13 cellular contexts compared by ENCODE assay signal in the genomic region with DNA sequence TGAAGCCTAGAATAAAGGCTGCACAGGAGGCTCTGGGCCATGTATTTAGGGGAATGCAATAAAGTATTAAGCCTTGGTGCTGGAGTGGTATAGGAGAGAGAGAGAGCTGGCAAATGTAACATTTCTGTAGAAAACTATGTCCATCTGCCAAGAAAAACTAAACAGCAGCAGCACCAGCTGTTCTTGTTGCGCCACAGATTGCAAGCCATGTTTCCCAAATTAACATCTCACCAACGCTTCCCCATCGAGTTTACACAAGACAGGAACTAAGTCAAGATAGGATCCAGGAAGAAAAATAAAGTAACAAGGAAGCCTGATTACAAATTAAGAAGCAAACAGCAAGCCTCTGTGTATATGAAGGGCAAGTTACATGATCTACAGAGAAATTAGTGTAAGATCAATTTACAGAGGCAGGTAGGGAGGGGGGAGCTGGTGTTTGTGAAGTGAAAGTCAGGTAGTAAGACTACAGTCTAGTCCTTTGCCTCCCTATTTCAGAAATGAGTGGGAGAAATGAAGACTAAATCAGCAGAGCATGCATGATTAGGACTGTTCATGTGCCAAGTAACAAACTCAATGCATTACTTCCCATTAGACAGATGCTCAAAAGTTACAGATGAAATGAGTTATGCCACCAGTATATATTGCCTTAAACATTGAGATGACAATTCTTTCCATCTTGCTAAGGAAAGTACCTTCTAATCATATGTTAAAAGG.
DNase-seq lines count a peak whose midpoint lies in the region; ATAC-seq and TF ChIP-seq lines count a peak whose summit lies in the region.
"Had no signal": no experiment of that assay in that cellular context is flagged by ENCODE, and none has a peak within 500 bp of the region (broad histone marks: within the 10 kb centered on the region; RNA-seq: fewer than 3 reads in every experiment).

No MANE protein-coding gene starts in this region.

- 80% methylated on average over 1 of the region's 3 CpGs for WGBS in mammary epithelial cell (ENCODE audit: low coverage, missing lambda C conversion rate)

- no peak overlapping the region for H3K4me3 ChIP-seq in mammary epithelial cell (replicated peaks in 1 of 3; ENCODE audit: insufficient read depth in 1 of 3, low read depth in 2 of 3, low read length in 3 of 3)
- H3K4me3 ChIP-seq: cardiac muscle cell, pancreas had no signal

- no peaks in the 10 kb centered on the region for H3K36me3 ChIP-seq in mammary epithelial cell (ENCODE audit: insufficient read depth, low read length)
- H3K36me3 ChIP-seq: cardiac muscle cell, pancreas had no signal

- H4K20me1 ChIP-seq in mammary epithelial cell (ENCODE audit: insufficient read depth, low read length): no peaks in the 10 kb centered on the region

- ATAC-seq in GM21367 (IDR thresholded peaks at IDR 0.05; ENCODE audit: unreplicated experiment): no peak
- ATAC-seq: left lobe of liver had no signal

- no peak overlapping the region for H3K27ac ChIP-seq in mammary epithelial cell (ENCODE audit: insufficient read depth, low read depth, low read length)
- H3K27ac ChIP-seq: cardiac muscle cell, pancreas had no signal

- no TSS peak for BruUV-seq in mammary epithelial cell (replicated peaks; lab: Mats Ljungman, UMichigan)

- H3K4me2 ChIP-seq in mammary epithelial cell (ENCODE audit: insufficient read depth, low read depth, low read length): no peak overlapping the region

- H2AFZ ChIP-seq in mammary epithelial cell (ENCODE audit: low read depth, low read length): peak overlapping the region; percentile 36

- in situ Hi-C loops in mammary epithelial cell (cut with MboI; ENCODE audit: low sequenced_read_pairs in 2 of 2): no loop called here

- DNase-seq in Ammon's horn (ENCODE audit: low spot score) (peak; percentile 54), NCI-H2171 (lab: John Stamatoyannopoulos, UW) (peak; percentile 1), mammary epithelial cell (no peak), left kidney (ENCODE audit: low read depth, low spot score) (peak; percentile 6), NCI-H526 treated with DMSO at 0.1 percent for 48 hours (lab: John Stamatoyannopoulos, UW) (no peak), amniotic stem cell (lab: John Stamatoyannopoulos, UW) (no peak), iPS-NIHi11 (ENCODE audit: low spot score) (no peak)
- DNase-seq: activated CD4-positive, CD25-positive, alpha-beta regulatory T cell; KG1; pancreas had no signal

- intact Hi-C loops in mammary epithelial cell (cut with micrococcal nuclease): no loop called here

- no peak for TF ChIP-seq CTCF in mammary epithelial cell (conservative IDR thresholded peaks at IDR 0.05 in 1 of 2, IDR thresholded peaks at IDR 0.05 in 1 of 2; ENCODE audit: extremely low read depth in 1 of 2, insufficient read depth in 1 of 2, low read depth in 1 of 2, low read length in 2 of 2)

- no peaks in the 10 kb centered on the region for H3K27me3 ChIP-seq in mammary epithelial cell (ENCODE audit: insufficient read depth, low read length)
- H3K27me3 ChIP-seq: cardiac muscle cell, pancreas had no signal

- dilution Hi-C loops in mammary epithelial cell (cut with HindIII; ENCODE audit: low sequenced_read_pairs): no loop called here

- no peaks in the 10 kb centered on the region for H3K79me2 ChIP-seq in mammary epithelial cell (ENCODE audit: insufficient read depth, low read length)

- H3K9ac ChIP-seq in mammary epithelial cell (ENCODE audit: insufficient read depth, low read length): no peak overlapping the region

- CTCF ChIA-PET in mammary epithelial cell (lab: Charles Lee; ENCODE audit: low non-redundant PET): no interaction called here

- H3K9me3 ChIP-seq in mammary epithelial cell (replicated peaks; ENCODE audit: insufficient read depth, low read length): no peaks in the 10 kb centered on the region
- H3K9me3 ChIP-seq: pancreas had no signal

- peaks cover 11% of the 10 kb centered on the region for H3K4me1 ChIP-seq in mammary epithelial cell (ENCODE audit: insufficient read depth, low read length)
- H3K4me1 ChIP-seq: pancreas had no signal

Comparison
In these comparisons a context has a peak if more than half of its experiments do, and no peak if none do; other contexts are left out.
1. DNase-seq: peak in Ammon's horn (single experiment), NCI-H2171 (single experiment) and left kidney (single experiment); none in mammary epithelial cell (single experiment), NCI-H526 treated with DMSO at 0.1 percent for 48 hours (single experiment), amniotic stem cell (single experiment) and iPS-NIHi11 (single experiment).